18 cellular contexts compared by ENCODE assay signal in genomic region chr3:71659758-71660666, GRCh38.
A peak's percentile ranks its signal among the peaks of the same experiment; 100 is the strongest.
DNase-seq lines count a peak whose midpoint lies in the region; FAIRE-seq and TF ChIP-seq lines count a peak whose summit lies in the region.
"Had no signal": no experiment of that assay in that cellular context is flagged by ENCODE, and none has a peak within 500 bp of the region (broad histone marks: within the 10 kb centered on the region; RNA-seq: fewer than 3 reads in every experiment).

No MANE protein-coding gene starts in this region.

- intact Hi-C loops in breast epithelium (cut with DNase I; ENCODE audit: low total_unique reads) = no loop called here
- intact Hi-C loops in mammary epithelial cell (cut with micrococcal nuclease) = loop anchor here (2.0 to 10.0 kb wide), 2 partner anchors 21 to 655 kb away; no protein-coding TSS in a partner anchor
- intact Hi-C loops in transverse colon (cut with DNase I; ENCODE audit: low total_unique reads) = no loop called here
- intact Hi-C loops in kidney (cut with DNase I) = no loop called here

- TF ChIP-seq CTCF in breast epithelium (IDR thresholded peaks at IDR 0.05) (no peak), mammary epithelial cell (conservative IDR thresholded peaks at IDR 0.05 in 1 of 2, IDR thresholded peaks at IDR 0.05 in 1 of 2; ENCODE audit: extremely low read depth in 1 of 2, insufficient read depth in 1 of 2, low read depth in 1 of 2, low read length in 2 of 2) (no peak), transverse colon (IDR thresholded peaks at IDR 0.05) (no peak), kidney (IDR thresholded peaks at IDR 0.05; ENCODE audit: borderline replicate concordance, extremely low read depth, insufficient read depth) (no peak)

- CTCF ChIA-PET in mammary epithelial cell (lab: Charles Lee; ENCODE audit: low non-redundant PET) = interaction anchor here (0.6 kb wide), 1 partner anchor 76 kb away, joined by 4 read pairs; no protein-coding TSS in a partner anchor

- no TSS peak for BruUV-seq in mammary epithelial cell (replicated peaks; lab: Mats Ljungman, UMichigan)

- H3K79me2 ChIP-seq in mammary epithelial cell (ENCODE audit: insufficient read depth, low read length) = no peaks in the 10 kb centered on the region

- no peak for TF ChIP-seq POLR2A in breast epithelium (IDR thresholded peaks at IDR 0.05)
- no peak for TF ChIP-seq POLR2A in transverse colon (IDR thresholded peaks at IDR 0.05)

- H3K27me3 ChIP-seq in breast epithelium (no peaks in the 10 kb centered on the region), mammary epithelial cell (ENCODE audit: insufficient read depth, low read length) (no peaks in the 10 kb centered on the region), transverse colon (no peaks in the 10 kb centered on the region)
- H3K27me3 ChIP-seq: heart left ventricle, stomach, vagina had no signal

- H4K20me1 ChIP-seq in mammary epithelial cell (ENCODE audit: insufficient read depth, low read length) = no peaks in the 10 kb centered on the region

- no peak overlapping the region for H3K9ac ChIP-seq in mammary epithelial cell (ENCODE audit: insufficient read depth, low read length)
- no peak overlapping the region for H3K9ac ChIP-seq in kidney (ENCODE audit: low read length in 2 of 2)

- no peak for FAIRE-seq in kidney (lab: Jason Lieb, UNC)

- H3K9me3 ChIP-seq in breast epithelium = no peaks in the 10 kb centered on the region
- no peaks in the 10 kb centered on the region for H3K9me3 ChIP-seq in mammary epithelial cell (replicated peaks; ENCODE audit: insufficient read depth, low read length)
- H3K9me3 ChIP-seq in transverse colon = no peaks in the 10 kb centered on the region
- no peaks in the 10 kb centered on the region for H3K9me3 ChIP-seq in kidney (ENCODE audit: control insufficient read depth in 1 of 2, low read length in 2 of 2)
- H3K9me3 ChIP-seq: Caco-2, heart left ventricle, stomach, vagina had no signal

- no peak overlapping the region for H2AFZ ChIP-seq in mammary epithelial cell (ENCODE audit: low read depth, low read length)

- WGBS in mammary epithelial cell (ENCODE audit: low coverage, missing lambda C conversion rate) = 71% methylated on average over 7 of the region's 11 CpGs
- WGBS in transverse colon (ENCODE audit: low coverage in 1 of 2), 2 donors = 74 to 85% methylated on average over 10 to 11 of the region's 11 CpGs

- H3K4me3 ChIP-seq in breast epithelium (no peak overlapping the region), mammary epithelial cell (replicated peaks in 1 of 3; ENCODE audit: insufficient read depth in 1 of 3, low read depth in 2 of 3, low read length in 3 of 3) (no peak overlapping the region), transverse colon (no peak overlapping the region), kidney (ENCODE audit: low read length in 2 of 2) (no peak overlapping the region)
- H3K4me3 ChIP-seq: heart left ventricle, stomach, vagina had no signal

- H3K4me1 ChIP-seq in breast epithelium (no peaks in the 10 kb centered on the region), mammary epithelial cell (ENCODE audit: insufficient read depth, low read length) (peaks cover 11% of the 10 kb centered on the region), transverse colon (peaks cover 0 to 14% (median 0%) of the 10 kb centered on the region in 4 donors), kidney (ENCODE audit: control insufficient read depth in 1 of 2, insufficient read depth in 1 of 2, low read depth in 1 of 2, low read length in 2 of 2) (peaks cover 0 to 4% of the 10 kb centered on the region in 2 donors)
- H3K4me1 ChIP-seq: Caco-2, vagina had no signal

- H3K27ac ChIP-seq in breast epithelium = peak overlapping the region; percentile 90 to 95
- H3K27ac ChIP-seq in mammary epithelial cell (ENCODE audit: insufficient read depth, low read depth, low read length) = no peak overlapping the region
- H3K27ac ChIP-seq in angular gyrus (ENCODE audit: low read depth, low read length) = peak overlapping the region; percentile 35
- H3K27ac ChIP-seq in transverse colon = peak overlapping the region; percentile 34 to 76 (median 60)
- no peak overlapping the region for H3K27ac ChIP-seq in kidney (ENCODE audit: low read depth in 2 of 2, low read length in 2 of 2)
- H3K27ac ChIP-seq: RWPE1, vagina had no signal

- no peak overlapping the region for H3K4me2 ChIP-seq in mammary epithelial cell (ENCODE audit: insufficient read depth, low read depth, low read length)

- no peak for TF ChIP-seq EP300 in transverse colon (IDR thresholded peaks at IDR 0.05; ENCODE audit: low read depth)

- H3K36me3 ChIP-seq in breast epithelium (no peaks in the 10 kb centered on the region), mammary epithelial cell (ENCODE audit: insufficient read depth, low read length) (no peaks in the 10 kb centered on the region), transverse colon (no peaks in the 10 kb centered on the region), kidney (ENCODE audit: control insufficient read depth in 1 of 2, insufficient read depth in 2 of 2, low read length in 2 of 2) (no peaks in the 10 kb centered on the region)
- H3K36me3 ChIP-seq: heart left ventricle, stomach, vagina had no signal

- in situ Hi-C loops in mammary epithelial cell (cut with MboI; ENCODE audit: low sequenced_read_pairs in 2 of 2) = loop anchor here in 1 of 2 donors (25.0 kb wide), 1 partner anchor 1123 kb away; no protein-coding TSS in a partner anchor
- in situ Hi-C loops in transverse colon (cut with MboI; ENCODE audit: low pct_ligation_motif_present in 1 of 4, low pct_unique_long_range_greater_than_20kb in 1 of 4, low sequenced_read_pairs in 3 of 4) = loop anchor here in 2 of 4 donors (10.0 to 25.0 kb wide), 3 partner anchors 1115 to 1598 kb away; no protein-coding TSS in a partner anchor

- dilution Hi-C loops in mammary epithelial cell (cut with HindIII; ENCODE audit: low sequenced_read_pairs) = loop anchor here (10.0 kb wide), 1 partner anchor 65 kb away; no protein-coding TSS in a partner anchor

- DNase-seq in breast epithelium (ENCODE audit: low spot score in 2 of 2) (no peak), mammary epithelial cell (no peak), iris pigment epithelial cell (ENCODE audit: low read depth) (peak; percentile 62), transverse colon (no peak), kidney (no peak), A172 (ENCODE audit: low spot score) (no peak), LoVo (ENCODE audit: low spot score) (no peak)
- DNase-seq: activated CD4-positive, alpha-beta T cell treated with anti-CD3 and anti-CD28 coated beads, Interleukin-2, amount 10 ng/mL, durations not matched to agents 7 days and 5 days; Caco-2; cortex of kidney; heart left ventricle; immature natural killer cell; NCI-H2029 treated with DMSO at 0.1 percent for 48 hours; stomach; SW 1271 had no signal

Comparison
In these comparisons a context has a peak if more than half of its experiments do, and no peak if none do; other contexts are left out.
1. H3K27ac ChIP-seq: peak in breast epithelium (2 of 2), angular gyrus (single experiment) and transverse colon (4 of 4); none in mammary epithelial cell (single experiment) and kidney (0 of 2).